In the genomic region with DNA sequence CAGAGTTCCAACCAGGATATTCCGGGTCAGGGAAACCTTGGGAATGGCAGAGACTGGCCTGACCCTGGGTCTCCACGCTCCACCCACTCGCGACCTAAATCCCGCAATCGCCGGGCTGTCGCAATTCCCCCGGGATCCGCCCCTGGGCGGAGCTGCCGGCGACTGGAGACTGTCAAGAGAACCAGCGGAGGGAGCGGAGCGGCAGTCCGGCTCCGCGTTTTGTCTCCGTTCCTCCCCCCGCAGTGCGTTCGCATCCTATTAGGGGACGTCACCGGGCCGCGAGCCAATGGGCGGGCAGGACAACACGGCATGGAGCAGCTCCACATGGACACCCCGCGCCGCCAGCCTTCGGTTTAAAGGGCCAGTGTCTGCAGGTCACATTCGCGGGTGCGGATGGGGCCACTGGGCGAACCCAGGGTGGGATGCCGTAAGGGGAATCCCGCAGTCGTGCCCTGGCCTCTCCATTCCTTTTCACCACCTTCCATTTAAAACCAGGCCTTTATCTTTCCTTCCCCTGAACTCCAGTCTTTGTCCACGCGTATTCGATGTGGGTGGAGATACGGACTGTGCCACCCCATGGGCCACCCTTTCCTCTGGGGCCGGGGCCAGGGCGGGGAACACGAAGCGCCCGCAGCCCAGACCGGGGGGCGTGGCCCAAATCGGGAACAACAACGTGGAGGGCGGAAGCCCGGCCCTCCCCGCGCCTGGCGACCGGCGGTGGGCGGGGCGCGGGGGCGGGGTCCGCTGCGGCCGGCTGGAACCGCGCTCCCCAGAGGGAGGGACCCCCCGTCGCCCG, we compare ENCODE assay signal across 8 cellular contexts. TPM values are rescaled to one million over a fixed set of nuclear protein-coding genes. Genes with fewer than 3 reads are reported as not detected.
DNase-seq lines count a peak whose midpoint lies in the region; ATAC-seq and TF ChIP-seq lines count a peak whose summit lies in the region.

No MANE protein-coding gene starts in this region.

- 0 to 1% (median 1%) methylated on average over 12 to 72 of the region's 72 CpGs for WGBS in spleen, 5 donors

- peaks cover 0 to 3% (median 0%) of the 10 kb centered on the region in 6 donors for H3K36me3 ChIP-seq in spleen

- POLR2A ChIA-PET in AG04449 (lab: Yijun Ruan, JAX), result interaction anchor here (1.0 to 1.2 kb wide), 3 partner anchors 9 to 98 kb away, joined by 3 to 12 read pairs (median 6); partner anchors contain the start of genes SMG6 and SRR

- DNase-seq in AG04449 (ENCODE audit: low read depth, low spot score) (peak; percentile 97), NCI-H345 treated with DMSO at 0.1 percent for 48 hours (lab: John Stamatoyannopoulos, UW; ENCODE audit: unreplicated experiment) (peak; percentile 94), cerebellar cortex (ENCODE audit: low spot score) (peak; percentile 99), iris pigment epithelial cell (ENCODE audit: low read depth) (peak; percentile 100), spleen (peak; percentile 100)

- H3K27me3 ChIP-seq in spleen (replicated peaks in 1 of 7), result no peaks in the 10 kb centered on the region

- peak in 1 of 3 donors; percentile 82 for TF ChIP-seq POLR2A in spleen (IDR thresholded peaks at IDR 0.05)

- CTCF ChIA-PET in AG04449 (lab: Yijun Ruan, JAX), result interaction anchor here (1.0 to 7.3 kb wide), 5 partner anchors 10 to 31 kb away, joined by 4 to 104 read pairs (median 4); no protein-coding TSS in a partner anchor

- intact Hi-C loops in spleen (cut with DNase I; ENCODE audit: low total_unique reads), result no loop called here

- no peaks in the 10 kb centered on the region for H3K9me3 ChIP-seq in spleen

- ATAC-seq in GM19023 (IDR thresholded peaks at IDR 0.05; ENCODE audit: unreplicated experiment) (peak; percentile 49), HG03196 (IDR thresholded peaks at IDR 0.05; ENCODE audit: unreplicated experiment) (peak; percentile 36)
- peak; percentile 62 to 63 for ATAC-seq in activated CD4-positive, CD25-positive, alpha-beta regulatory T cell treated with anti-CD3 and anti-CD28 coated beads, Interleukin-2, amount 50 U/mL, for 24 hours

- H3K27ac ChIP-seq in spleen, result peak overlapping the region; percentile 92 to 100 (median 98)

- H3K4me1 ChIP-seq in spleen, result peaks cover 21 to 76% (median 53%) of the 10 kb centered on the region in 6 donors

- H3K4me3 ChIP-seq in AG04449 (ENCODE audit: low read depth, low read length) (peak overlapping the region; percentile 67), spleen (peak overlapping the region; percentile 33 to 99 (median 91))

- TF ChIP-seq CTCF in AG04449 (IDR thresholded peaks at IDR 0.05; ENCODE audit: insufficient read depth, low read length, missing control alignments), result no peak
- TF ChIP-seq CTCF in spleen (IDR thresholded peaks at IDR 0.05 in 8 of 11, conservative IDR thresholded peaks at IDR 0.05 in 3 of 11), result peak in 2 of 11 experiments; percentile 4 to 7

RNA-seq across cellular contexts. Expression of gene MNT, which starts 0.8 kb away (rescaled TPM):
- 10 to 100 TPM; 18.9 to 38.5 (median 28.8) TPM for total RNA-seq in spleen
- polyA plus RNA-seq in spleen, result 10 to 100 TPM in 1 of 3 donors, 1 to 10 TPM in 2; 2.8 to 11.1 (median 2.8) TPM

Comparison
In these comparisons a context has a peak if more than half of its experiments do, and no peak if none do; other contexts are left out.
1. Peak in every context shown above with its lines: DNase-seq, ATAC-seq, H3K4me3 ChIP-seq and H3K27ac ChIP-seq.